ENCODE assay signal across 23 cellular contexts in the genomic region with DNA sequence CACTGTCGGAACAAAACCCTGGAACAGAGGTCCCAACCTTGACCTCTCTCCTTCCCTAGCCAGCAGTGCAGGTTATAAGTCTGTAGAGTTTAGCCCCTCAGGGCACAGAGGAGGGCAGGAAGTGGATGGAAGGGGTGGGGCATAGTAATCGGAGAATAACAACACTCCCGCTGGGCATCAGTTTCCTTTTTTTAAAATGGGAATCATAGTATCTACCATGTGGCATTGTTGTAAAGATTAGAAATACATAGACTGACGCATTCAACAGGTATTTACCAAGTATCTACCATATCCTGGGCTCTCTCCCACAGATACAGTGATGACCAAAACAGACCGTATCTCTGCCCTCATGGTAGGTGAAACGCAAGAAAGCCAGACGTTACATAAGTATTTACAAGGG.
"Had no signal": no experiment of that assay in that cellular context is flagged by ENCODE, and none has a peak within 500 bp of the region (broad histone marks: within the 10 kb centered on the region; RNA-seq: fewer than 3 reads in every experiment).

No MANE protein-coding gene starts in this region.

- DNase-seq: activated CD4-positive, alpha-beta memory T cell treated with anti-CD3 and anti-CD28 coated beads for 36 hours; activated CD4-positive, alpha-beta T cell treated with anti-CD3 and anti-CD28 coated beads, Interleukin-2, amount 10 ng/mL, durations not matched to agents 7 days and 5 days; activated CD4-positive, CD25-positive, alpha-beta regulatory T cell; activated CD8-positive, alpha-beta memory T cell treated with anti-CD3 and anti-CD28 coated beads for 24 hours; activated gamma-delta T cell; activated naive CD4-positive, alpha-beta T cell treated with anti-CD3 and anti-CD28 coated beads for 36 hours; activated T-cell treated with anti-CD3 and anti-CD28 coated beads, Interleukin-2, amount 50 U/mL, for 48 hours; amygdala; MG63; NCI-H1092 treated with DMSO at 0.1 percent for 48 hours; NCI-H1417 treated with DMSO at 0.1 percent for 48 hours; NCI-H1694; NCI-H2029; NCI-H446; NCI-H524 treated with DMSO at 0.1 percent for 48 hours; NCI-H82; NK-92 treated with Interleukin-12 subunit alpha and Interleukin-12 subunit beta, amount 100 ng/mL, for 24 hours; SIG-M5; T-cell; T-helper 2 cell; T1000 had no signal

- H3K27ac ChIP-seq: SK-N-MC had no signal

- ATAC-seq: activated T-helper 17 cell treated with anti-CD3 and anti-CD28 coated beads, Interleukin-2, amount 50 U/mL, for 72 hours; T-cell had no signal

- H3K9me3 ChIP-seq: MG63 had no signal

- H3K4me3 ChIP-seq: MG63, SK-N-MC had no signal

- H3K36me3 ChIP-seq: MG63 had no signal
